In the genomic region with DNA sequence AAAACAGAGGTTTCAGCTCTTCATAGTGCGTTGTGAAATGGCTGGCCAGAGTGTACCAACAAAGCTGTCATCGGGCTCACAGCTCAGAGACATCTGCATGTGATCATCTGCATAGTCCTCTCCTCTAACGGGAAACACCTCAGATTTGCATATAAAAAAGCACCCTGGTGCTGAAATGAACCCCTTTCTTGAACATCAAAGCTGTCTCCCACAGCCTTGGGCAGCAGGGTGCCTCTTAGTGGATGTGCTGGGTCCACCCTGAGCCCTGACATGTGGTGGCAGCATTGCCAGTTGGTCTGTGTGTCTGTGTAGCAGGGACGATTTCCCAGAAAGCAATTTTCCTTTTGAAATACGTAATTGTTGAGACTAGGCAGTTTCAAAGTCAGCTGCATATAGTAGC, we compare ENCODE assay signal across 9 cellular contexts. TPM values are rescaled to one million over a fixed set of nuclear protein-coding genes. Genes with fewer than 3 reads are reported as not detected.
DNase-seq lines count a peak whose midpoint lies in the region; ATAC-seq and TF ChIP-seq lines count a peak whose summit lies in the region.
"Had no signal": no experiment of that assay in that cellular context is flagged by ENCODE, and none has a peak within 500 bp of the region (broad histone marks: within the 10 kb centered on the region; RNA-seq: fewer than 3 reads in every experiment).

No MANE protein-coding gene starts in this region.

- H3K4me1 ChIP-seq in gastroesophageal sphincter (peaks cover 0 to 33% (median 9%) of the 10 kb centered on the region in 3 donors), MM.1S (ENCODE audit: low read length) (no peaks in the 10 kb centered on the region)

- H2AFZ ChIP-seq in MM.1S (ENCODE audit: low read length) = no peak overlapping the region

- peak overlapping the region; percentile 55 for H3K27ac Mint-ChIP-seq in CD4-positive, alpha-beta T cell
- no peak overlapping the region for H3K27ac Mint-ChIP-seq in nephron progenitor cell

- H3K27me3 Mint-ChIP-seq in CD4-positive, alpha-beta T cell = no peaks in the 10 kb centered on the region
- no peaks in the 10 kb centered on the region for H3K27me3 Mint-ChIP-seq in nephron progenitor cell (ENCODE audit: low read depth, poor library complexity)

- TF ChIP-seq CTCF in CD4-positive, alpha-beta T cell (IDR thresholded peaks at IDR 0.05) = no peak
- TF ChIP-seq CTCF in gastroesophageal sphincter (IDR thresholded peaks at IDR 0.05) (peak in 1 of 4 experiments; percentile 28), MM.1S (IDR thresholded peaks at IDR 0.05; ENCODE audit: low read length) (no peak), nephron progenitor cell (IDR thresholded peaks at IDR 0.05) (no peak)

- TF ChIP-seq EP300 in gastroesophageal sphincter (IDR thresholded peaks at IDR 0.05) = no peak

- peaks cover 0 to 34% of the 10 kb centered on the region in 2 donors for H3K36me3 ChIP-seq in gastroesophageal sphincter
- H3K36me3 ChIP-seq in MM.1S (replicated peaks; ENCODE audit: insufficient read depth, low read length) = no peaks in the 10 kb centered on the region

- no peaks in the 10 kb centered on the region for H3K9me3 ChIP-seq in CD4-positive, alpha-beta T cell (ENCODE audit: control insufficient read depth, low read length)
- no peaks in the 10 kb centered on the region for H3K9me3 ChIP-seq in gastroesophageal sphincter
- no peaks in the 10 kb centered on the region for H3K9me3 ChIP-seq in MM.1S (replicated peaks; ENCODE audit: insufficient read depth, low read length)
- H3K9me3 ChIP-seq: heart left ventricle had no signal

- DNase-seq in CD4-positive, alpha-beta T cell = no peak
- DNase-seq in NAMALWA (ENCODE audit: low spot score) = peak; percentile 17
- no peak for DNase-seq in AG08396 (ENCODE audit: low spot score)
- no peak for DNase-seq in MM.1S
- DNase-seq in nephron progenitor cell = no peak
- DNase-seq in retina = no peak
- DNase-seq: heart left ventricle had no signal

- no peak overlapping the region for H3K27ac ChIP-seq in CD4-positive, alpha-beta T cell (ENCODE audit: low read depth, low read length)
- H3K27ac ChIP-seq in gastroesophageal sphincter = peak overlapping the region in 3 of 4 donors; percentile 53 to 78 (median 72)
- H3K27ac ChIP-seq in MM.1S (ENCODE audit: low read length) = no peak overlapping the region

- no peak overlapping the region for H3K4me3 Mint-ChIP-seq in CD4-positive, alpha-beta T cell
- H3K4me3 Mint-ChIP-seq in nephron progenitor cell = no peak overlapping the region

- H3K4me2 ChIP-seq in MM.1S (ENCODE audit: low read depth, low read length) = no peak overlapping the region

- H3K9me3 Mint-ChIP-seq in CD4-positive, alpha-beta T cell = no peaks in the 10 kb centered on the region
- H3K9me3 Mint-ChIP-seq in nephron progenitor cell = no peaks in the 10 kb centered on the region

- ATAC-seq in CD4-positive, alpha-beta T cell (ENCODE audit: poor library complexity) = no peak
- peak; percentile 78 for ATAC-seq in GM19023 (IDR thresholded peaks at IDR 0.05; ENCODE audit: unreplicated experiment)
- ATAC-seq in gastroesophageal sphincter = peak; percentile 88

- 17 to 21% methylated on average over 3 to 5 of the region's 5 CpGs for WGBS in gastroesophageal sphincter (ENCODE audit: low coverage in 1 of 2), 2 donors

- no peaks in the 10 kb centered on the region for H4K20me1 ChIP-seq in MM.1S (ENCODE audit: insufficient read depth, low read length)

- no peaks in the 10 kb centered on the region for H3K9me2 ChIP-seq in MM.1S (replicated peaks; ENCODE audit: insufficient read depth, low read length)

- peaks cover 4% of the 10 kb centered on the region for H3K4me1 Mint-ChIP-seq in CD4-positive, alpha-beta T cell (ENCODE audit: low read depth)
- peaks cover 11% of the 10 kb centered on the region for H3K4me1 Mint-ChIP-seq in nephron progenitor cell

- H3K27me3 ChIP-seq in CD4-positive, alpha-beta T cell (ENCODE audit: control insufficient read depth, insufficient read depth, low read length) = no peaks in the 10 kb centered on the region
- no peaks in the 10 kb centered on the region for H3K27me3 ChIP-seq in gastroesophageal sphincter
- no peaks in the 10 kb centered on the region for H3K27me3 ChIP-seq in MM.1S (replicated peaks; ENCODE audit: insufficient read depth, low read length)
- H3K27me3 ChIP-seq: heart left ventricle had no signal

- H3F3A ChIP-seq in MM.1S (ENCODE audit: insufficient read depth, low read length) = no peaks in the 10 kb centered on the region

- CTCF ChIA-PET in CD4-positive, alpha-beta T cell (lab: Charles Lee) = no interaction called here

- POLR2A ChIA-PET in CD4-positive, alpha-beta T cell (lab: Charles Lee) = no interaction called here

- no peaks in the 10 kb centered on the region for H3K79me2 ChIP-seq in MM.1S (ENCODE audit: low read length)

- TF ChIP-seq POLR2A in gastroesophageal sphincter (IDR thresholded peaks at IDR 0.05) = no peak

- H3K4me3 ChIP-seq in gastroesophageal sphincter = no peak overlapping the region
- no peak overlapping the region for H3K4me3 ChIP-seq in MM.1S (ENCODE audit: low read length)
- H3K4me3 ChIP-seq: heart left ventricle had no signal

- H3K9ac ChIP-seq in MM.1S (ENCODE audit: low read length) = no peak overlapping the region

- H3K36me3 Mint-ChIP-seq in CD4-positive, alpha-beta T cell (ENCODE audit: low read depth) = peaks cover 71% of the 10 kb centered on the region
- H3K36me3 Mint-ChIP-seq in nephron progenitor cell (ENCODE audit: low read depth) = peaks cover 45% of the 10 kb centered on the region

- intact Hi-C loops in CD4-positive, alpha-beta T cell (cut with DNase I, micrococcal nuclease) = no loop called here

RNA-seq across cellular contexts. Expression of a gene that starts 14.3 kb away (rescaled TPM):
- total RNA-seq in CD4-positive, alpha-beta T cell = under 1 TPM; 0.05 to 0.14 TPM
- 10 to 100 TPM; 13.4 to 47.7 (median 28.2) TPM for total RNA-seq in gastroesophageal sphincter

Comparison
In these comparisons a context has a peak if more than half of its experiments do, and no peak if none do; other contexts are left out.
1. H3K27ac ChIP-seq: peak in gastroesophageal sphincter (3 of 4); none in CD4-positive, alpha-beta T cell (single experiment) and MM.1S (single experiment).
2. RNA of a gene that starts 14.3 kb away (total RNA-seq): 13.4 to 47.7 TPM in gastroesophageal sphincter; 0.05 to 0.14 TPM in CD4-positive, alpha-beta T cell; every median in the first group is over 10 times any median in the second.